Comparison of ENCODE assay signal across 8 cellular contexts in genomic region chr3:195859061-195859845, GRCh38. TPM values are rescaled to one million over a fixed set of nuclear protein-coding genes. Genes with fewer than 3 reads are reported as not detected.
DNase-seq lines count a peak whose midpoint lies in the region; ATAC-seq and TF ChIP-seq lines count a peak whose summit lies in the region.

No MANE protein-coding gene starts in this region.

- intact Hi-C loops in dendritic cell treated with granulocyte-macrophage colony-stimulating factor and Interleukin-4, amounts not matched to agents 40 ng/mL and 50 ng/mL, for 4 days (cut with micrococcal nuclease): loop anchor here (1.0 kb wide), 1 partner anchor 56 kb away; no protein-coding TSS in a partner anchor

- H3K4me2 ChIP-seq in GM23248 (ENCODE audit: unreplicated experiment): peak overlapping the region; percentile 86

- no peaks in the 10 kb centered on the region for H3K9me3 Mint-ChIP-seq in dendritic cell treated with granulocyte-macrophage colony-stimulating factor and Interleukin-4, amounts not matched to agents 40 ng/mL and 50 ng/mL, for 4 days

- no peaks in the 10 kb centered on the region for H3K36me3 ChIP-seq in GM23248 (ENCODE audit: low read depth)

- H4K20me1 ChIP-seq in GM23248 (ENCODE audit: insufficient read depth): no peaks in the 10 kb centered on the region

- H3K27ac Mint-ChIP-seq in dendritic cell treated with granulocyte-macrophage colony-stimulating factor and Interleukin-4, amounts not matched to agents 40 ng/mL and 50 ng/mL, for 4 days: no peak overlapping the region

- H3K9me2 ChIP-seq in GM23248 (ENCODE audit: insufficient read depth): no peaks in the 10 kb centered on the region

- H3K79me2 ChIP-seq in GM23248 (ENCODE audit: insufficient read depth): no peaks in the 10 kb centered on the region

- peak; percentile 98 for TF ChIP-seq CTCF in AG09319 (IDR thresholded peaks at IDR 0.05; ENCODE audit: low read depth, low read length)

- no peaks in the 10 kb centered on the region for H3K4me1 ChIP-seq in GM23248 (ENCODE audit: insufficient read depth)

- H2AFZ ChIP-seq in GM23248: peak overlapping the region; percentile 76

- H3K36me3 Mint-ChIP-seq in dendritic cell treated with granulocyte-macrophage colony-stimulating factor and Interleukin-4, amounts not matched to agents 40 ng/mL and 50 ng/mL, for 4 days (ENCODE audit: low read depth): peaks cover 14% of the 10 kb centered on the region

- no peaks in the 10 kb centered on the region for H3K27me3 ChIP-seq in GM23248 (replicated peaks; ENCODE audit: insufficient read depth)

- H3K27ac ChIP-seq in GM23248: no peak overlapping the region

- in situ Hi-C loops in GM23248 (cut with MboI): no loop called here

- H3K4me3 Mint-ChIP-seq in dendritic cell treated with granulocyte-macrophage colony-stimulating factor and Interleukin-4, amounts not matched to agents 40 ng/mL and 50 ng/mL, for 4 days: peak overlapping the region; percentile 59

- peak overlapping the region; percentile 59 for H3K4me3 ChIP-seq in GM23248

- no peaks in the 10 kb centered on the region for H3K9me3 ChIP-seq in GM23248 (ENCODE audit: low read depth)

- peaks cover 28% of the 10 kb centered on the region for H3K27me3 Mint-ChIP-seq in dendritic cell treated with granulocyte-macrophage colony-stimulating factor and Interleukin-4, amounts not matched to agents 40 ng/mL and 50 ng/mL, for 4 days

- WGBS in GM23248 (ENCODE audit: low coverage in 1 of 2, low lambda C conversion rate in 2 of 2, missing lambda C conversion rate in 2 of 2), 2 experiments: 12% methylated on average over 21 of the region's 21 CpGs

- H3K4me1 Mint-ChIP-seq in dendritic cell treated with granulocyte-macrophage colony-stimulating factor and Interleukin-4, amounts not matched to agents 40 ng/mL and 50 ng/mL, for 4 days (ENCODE audit: low read depth): peaks cover 15% of the 10 kb centered on the region

- H3F3A ChIP-seq in GM23248 (ENCODE audit: insufficient read depth): no peaks in the 10 kb centered on the region

- peak overlapping the region; percentile 13; the same call in 1 of the 2 replicates for H3K9ac ChIP-seq in GM23248

- DNase-seq in AG09319 (ENCODE audit: extremely low read depth, low read depth) (peak; percentile 27), GM23248 (peak; percentile 70), NCI-H510A (lab: John Stamatoyannopoulos, UW) (peak; percentile 29), medulla oblongata (ENCODE audit: extremely low spot score) (peak; percentile 84)
- peak; percentile 67 to 80 for DNase-seq in activated CD4-positive, alpha-beta T cell treated with anti-CD3 and anti-CD28 coated beads, Interleukin-2, amount 50 U/mL, for 4 hours
- DNase-seq in stimulated activated CD8-positive, alpha-beta memory T cell treated with anti-CD3 and anti-CD28 coated beads, Interleukin-15, amount 100 ng/mL, for 1 hour (ENCODE audit: low read depth): peak; percentile 75

- ATAC-seq in GM18511 (IDR thresholded peaks at IDR 0.05; ENCODE audit: unreplicated experiment): no peak

RNA-seq across cellular contexts. Expression of gene MUC4, which starts 47.5 kb away (rescaled TPM):
- not detected in 2 replicates for total RNA-seq in GM23248 (2014; rRNA removed; shearing (Covaris generic))
- not detected in 2 replicates for polyA plus RNA-seq in GM23248 (2016; fragmentation: Nextera tagmentation; extraction: Ambion mirVana)

RNA-seq across cellular contexts. Expression of gene TNK2, which starts 49.1 kb away (rescaled TPM):
- total RNA-seq in GM23248 (2014; rRNA removed; shearing (Covaris generic)): 8.5 and 12.3 TPM in 2 replicates
- polyA plus RNA-seq in GM23248 (2016; fragmentation: Nextera tagmentation; extraction: Ambion mirVana): 3.2 and 3.4 TPM in 2 replicates

Comparison
In these comparisons a context has a peak if more than half of its experiments do, and no peak if none do; other contexts are left out.
1. DNase-seq: peak in every context shown above with its lines; median percentile 84 in medulla oblongata; 75 in stimulated activated CD8-positive, alpha-beta memory T cell treated with anti-CD3 and anti-CD28 coated beads, Interleukin-15, amount 100 ng/mL, for 1 hour; 74 in activated CD4-positive, alpha-beta T cell treated with anti-CD3 and anti-CD28 coated beads, Interleukin-2, amount 50 U/mL, for 4 hours; 70 in GM23248; 29 in NCI-H510A; 27 in AG09319.